23 cellular contexts compared by ENCODE assay signal in genomic region chr6:69945192-69945591, GRCh38.
DNase-seq lines count a peak whose midpoint lies in the region; ATAC-seq, FAIRE-seq and TF ChIP-seq lines count a peak whose summit lies in the region.
"Had no signal": no experiment of that assay in that cellular context is flagged by ENCODE, and none has a peak within 500 bp of the region (broad histone marks: within the 10 kb centered on the region; RNA-seq: fewer than 3 reads in every experiment).

No MANE protein-coding gene starts in this region.

- no peak for TF ChIP-seq CTCF in SK-N-SH (IDR thresholded peaks at IDR 0.05)

- H3K9me3 Mint-ChIP-seq in stimulated activated effector memory CD8-positive, alpha-beta T cell treated with anti-CD3 and anti-CD28 coated beads, Interleukin-12 subunit alpha, Interleukin-12 subunit beta, amount 100 ng/mL, for 72 hours: no peaks in the 10 kb centered on the region
- H3K9me3 Mint-ChIP-seq: CD4-positive, alpha-beta T cell; CD8-positive, alpha-beta T cell had no signal

- H3K79me2 ChIP-seq in SK-N-SH (ENCODE audit: insufficient read depth): no peaks in the 10 kb centered on the region

- H3F3A ChIP-seq in SK-N-SH (replicated peaks; ENCODE audit: insufficient read depth): peaks cover 4% of the 10 kb centered on the region

- no peak for TF ChIP-seq RAD21 in SK-N-SH (IDR thresholded peaks at IDR 0.05; ENCODE audit: low read length)

- no peak overlapping the region for H3K9ac ChIP-seq in SK-N-SH
- H3K9ac ChIP-seq: BLaER1 treated with 17β-estradiol and CSF1 and Interleukin-3, amounts not matched to agents 10 nM and 100 nM had no signal

- no peak overlapping the region for H3K4me2 ChIP-seq in SK-N-SH
- H3K4me2 ChIP-seq: A549; BLaER1 treated with 17β-estradiol and CSF1 and Interleukin-3, amounts not matched to agents 10 nM and 100 nM had no signal

- no peaks in the 10 kb centered on the region; a peak in 1 of 4 replicates for H3K4me1 ChIP-seq in SK-N-SH (ENCODE audit: control insufficient read depth in 1 of 2, insufficient read depth in 2 of 2, low read depth in 1 of 2, low read length in 1 of 2)
- H3K4me1 ChIP-seq: A549, Caco-2 had no signal

- no peaks in the 10 kb centered on the region for H3K27me3 ChIP-seq in SK-N-SH (ENCODE audit: insufficient read depth)
- H3K27me3 ChIP-seq: BLaER1 treated with 17β-estradiol and CSF1 and Interleukin-3, amounts not matched to agents 10 nM and 100 nM had no signal

- no peaks in the 10 kb centered on the region for H4K20me1 ChIP-seq in SK-N-SH (ENCODE audit: insufficient read depth)
- H4K20me1 ChIP-seq: BLaER1 treated with 17β-estradiol and CSF1 and Interleukin-3, amounts not matched to agents 10 nM and 100 nM had no signal

- TF ChIP-seq EP300 in SK-N-SH (IDR thresholded peaks at IDR 0.05; ENCODE audit: borderline replicate concordance in 1 of 2, low read depth in 1 of 2, low read length in 1 of 2): no peak

- H3K27ac ChIP-seq in SK-N-SH (ENCODE audit: low read depth in 2 of 2, low read length in 1 of 2): no peak overlapping the region
- H3K27ac ChIP-seq: 22Rv1; A549; BLaER1 treated with 17β-estradiol and CSF1 and Interleukin-3, amounts not matched to agents 10 nM and 100 nM; C4-2B had no signal

- H3K4me1 Mint-ChIP-seq in stimulated activated effector memory CD8-positive, alpha-beta T cell treated with anti-CD3 and anti-CD28 coated beads, Interleukin-12 subunit alpha, Interleukin-12 subunit beta, amount 100 ng/mL, for 72 hours: no peaks in the 10 kb centered on the region

- peak overlapping the region; percentile 22; the same call in 1 of the 2 replicates for H2AFZ ChIP-seq in SK-N-SH (ENCODE audit: low read depth)

- no peaks in the 10 kb centered on the region for H3K9me3 ChIP-seq in SK-N-SH
- H3K9me3 ChIP-seq: A549; BLaER1 treated with 17β-estradiol and CSF1 and Interleukin-3, amounts not matched to agents 10 nM and 100 nM; Caco-2 had no signal

- no peak overlapping the region for H3K4me3 Mint-ChIP-seq in stimulated activated effector memory CD8-positive, alpha-beta T cell treated with anti-CD3 and anti-CD28 coated beads, Interleukin-12 subunit alpha, Interleukin-12 subunit beta, amount 100 ng/mL, for 72 hours
- H3K4me3 Mint-ChIP-seq: B cell; CD4-positive, alpha-beta T cell; CD8-positive, alpha-beta T cell had no signal

- no peak overlapping the region for H3K4me3 ChIP-seq in SK-N-SH (ENCODE audit: low read depth in 2 of 2, low read length in 1 of 2)
- H3K4me3 ChIP-seq: A549; BLaER1 treated with 17β-estradiol and CSF1 and Interleukin-3, amounts not matched to agents 10 nM and 100 nM; GM12878 had no signal

- ATAC-seq in SK-N-SH treated with all-trans-retinoic acid at 6 μM for 48 hours: no peak
- ATAC-seq in stimulated activated effector memory CD8-positive, alpha-beta T cell treated with anti-CD3 and anti-CD28 coated beads, Interleukin-12 subunit alpha, Interleukin-12 subunit beta, amount 100 ng/mL, for 72 hours: peak; percentile 57
- ATAC-seq: A549; CD8-positive, alpha-beta T cell; GM12878 had no signal

- peak; percentile 17 for FAIRE-seq in G401.6 (lab: Jason Lieb, UNC)
- FAIRE-seq in frontal cortex (lab: Jason Lieb, UNC): peak; percentile 71
- FAIRE-seq in GM19239 (lab: Jason Lieb, UNC): no peak
- FAIRE-seq: A549, D721Med, GM12878, GM12892, GM18507 had no signal

- H3K36me3 Mint-ChIP-seq in stimulated activated effector memory CD8-positive, alpha-beta T cell treated with anti-CD3 and anti-CD28 coated beads, Interleukin-12 subunit alpha, Interleukin-12 subunit beta, amount 100 ng/mL, for 72 hours: no peaks in the 10 kb centered on the region
- H3K36me3 Mint-ChIP-seq: CD8-positive, alpha-beta T cell had no signal

- H3K27ac Mint-ChIP-seq in stimulated activated effector memory CD8-positive, alpha-beta T cell treated with anti-CD3 and anti-CD28 coated beads, Interleukin-12 subunit alpha, Interleukin-12 subunit beta, amount 100 ng/mL, for 72 hours: no peak overlapping the region
- H3K27ac Mint-ChIP-seq: B cell; CD4-positive, alpha-beta T cell; CD8-positive, alpha-beta T cell had no signal

- WGBS in SK-N-SH (ENCODE audit: low lambda C conversion rate): 61% methylated on average over 1 of the region's 1 CpG

- POLR2A ChIA-PET in SK-N-SH (lab: Yijun Ruan, JAX): no interaction called here

- H3K9me2 ChIP-seq in SK-N-SH: no peaks in the 10 kb centered on the region

- DNase-seq in SK-N-SH (no peak), frontal cortex (ENCODE audit: low spot score in 2 of 2) (no peak), GM19239 (ENCODE audit: insufficient read length, low spot score) (no peak), NCI-H524 (lab: John Stamatoyannopoulos, UW) (no peak)
- DNase-seq in stimulated activated effector memory CD8-positive, alpha-beta T cell treated with anti-CD3 and anti-CD28 coated beads, Interleukin-12 subunit alpha, Interleukin-12 subunit beta, amount 100 ng/mL, for 72 hours (ENCODE audit: low spot score in 2 of 2): no peak
- DNase-seq: AML-193; Caco-2; Calu3; CD4-positive, alpha-beta T cell; CD8-positive, alpha-beta T cell; DMS79 treated with DMSO at 0.1 percent for 48 hours; GDM1 had no signal

- H3K36me3 ChIP-seq in SK-N-SH (replicated peaks in 1 of 2; ENCODE audit: control insufficient read depth in 1 of 2, insufficient read depth in 2 of 2, low read length in 1 of 2): no peaks in the 10 kb centered on the region
- H3K36me3 ChIP-seq: BLaER1 treated with 17β-estradiol and CSF1 and Interleukin-3, amounts not matched to agents 10 nM and 100 nM had no signal

- CTCF ChIA-PET in SK-N-SH (lab: Yijun Ruan, JAX): interaction anchor here (1.1 kb wide), 1 partner anchor 163 kb away, joined by 3 read pairs; no protein-coding TSS in a partner anchor

TF ChIP-seq in SK-N-SH, 30 proteins besides CTCF, POLR2A, EP300 and RAD21 (continues in another document):
- TF ChIP-seq FOXM1 (IDR thresholded peaks at IDR 0.05; ENCODE audit: low read depth) (no peak), SIN3A (IDR thresholded peaks at IDR 0.05; ENCODE audit: borderline replicate concordance, low read depth, low read length) (no peak), YY1 (IDR thresholded peaks at IDR 0.05; ENCODE audit: low read depth) (no peak), NFIC (IDR thresholded peaks at IDR 0.05; ENCODE audit: borderline replicate concordance) (no peak), USF1 (IDR thresholded peaks at IDR 0.05; ENCODE audit: borderline replicate concordance, low read depth) (no peak), GATA2 (CRISPR knock-in tag; IDR thresholded peaks at IDR 0.05) (no peak), USF2 (IDR thresholded peaks at IDR 0.05; ENCODE audit: borderline replicate concordance, low read depth, low read length) (no peak)

TF ChIP-seq in SK-N-SH treated with all-trans-retinoic acid at 6 μM for 48 hours, 23 proteins besides CTCF, POLR2A, EP300 and RAD21:
- TF ChIP-seq ISL1 (CRISPR knock-in tag; IDR thresholded peaks at IDR 0.05) (no peak), TOX (CRISPR knock-in tag; IDR thresholded peaks at IDR 0.05; ENCODE audit: borderline replicate concordance) (no peak), SNAI2 (CRISPR knock-in tag; IDR thresholded peaks at IDR 0.05) (no peak), RARB (CRISPR knock-in tag; IDR thresholded peaks at IDR 0.05) (no peak), TCF4 (CRISPR knock-in tag; IDR thresholded peaks at IDR 0.05; ENCODE audit: borderline replicate concordance) (no peak), ZFP3 (CRISPR knock-in tag; IDR thresholded peaks at IDR 0.05) (no peak), PPARA (CRISPR knock-in tag; IDR thresholded peaks at IDR 0.05; ENCODE audit: borderline replicate concordance) (no peak), POU6F1 (CRISPR knock-in tag; IDR thresholded peaks at IDR 0.05; ENCODE audit: borderline replicate concordance, low read depth) (no peak), PATZ1 (CRISPR knock-in tag; IDR thresholded peaks at IDR 0.05; ENCODE audit: borderline replicate concordance) (no peak), ZNF8 (CRISPR knock-in tag; IDR thresholded peaks at IDR 0.05) (no peak), BACH2 (CRISPR knock-in tag; IDR thresholded peaks at IDR 0.05; ENCODE audit: borderline replicate concordance) (no peak), ESRRG (CRISPR knock-in tag; IDR thresholded peaks at IDR 0.05) (no peak), ZC3H10 (CRISPR knock-in tag; IDR thresholded peaks at IDR 0.05) (no peak)
TF ChIP-seq in SK-N-SH treated with all-trans-retinoic acid at 6 μM for 48 hours: peak in this region for 0.
